Comparison of ENCODE assay signal across 1 cellular context in the genomic region with DNA sequence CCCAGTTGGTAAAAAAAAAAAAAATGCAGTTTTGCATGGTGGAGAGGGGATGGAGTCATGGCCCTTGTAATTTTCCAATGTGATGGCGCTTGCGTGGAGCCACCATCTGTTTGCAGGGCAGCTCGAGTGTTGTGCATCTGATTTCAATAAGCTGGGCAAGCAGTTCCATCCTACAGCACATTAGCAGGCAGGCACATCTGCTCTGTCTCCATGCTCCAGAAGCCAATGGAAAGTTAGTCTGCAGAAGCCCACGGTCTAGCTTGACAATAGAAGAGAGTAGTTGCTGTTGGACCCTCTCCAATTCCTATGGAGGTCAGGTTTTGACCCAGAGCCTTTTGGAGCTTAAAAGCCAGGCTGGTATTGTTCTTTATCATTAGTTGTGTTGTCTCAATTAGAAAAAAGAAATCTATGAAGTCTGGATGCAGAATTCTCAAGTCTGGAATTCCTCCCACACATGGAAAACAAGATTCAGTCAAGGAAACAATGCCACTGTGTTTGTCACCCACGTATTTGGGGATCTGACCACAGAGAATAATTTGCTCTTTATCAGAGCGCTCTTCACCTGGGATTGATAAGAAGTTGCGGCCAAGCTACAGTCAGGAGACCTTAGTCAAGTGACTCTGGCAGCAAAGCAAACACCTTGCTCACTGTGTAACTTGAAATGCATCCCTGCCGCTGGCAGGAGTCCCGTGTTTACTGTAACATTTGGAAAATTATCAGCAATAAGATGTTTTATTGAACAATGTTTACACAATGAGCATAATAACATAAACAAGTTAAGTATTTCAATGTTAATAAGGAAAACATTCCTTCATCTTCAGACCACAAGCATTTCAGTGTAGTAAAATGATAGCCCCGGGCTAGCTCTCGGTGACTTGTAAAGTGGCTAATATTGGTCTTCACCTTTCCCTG.
TF ChIP-seq lines count a peak whose summit lies in the region.

No MANE protein-coding gene starts in this region.

TF ChIP-seq in IMR-90, 13 proteins besides CTCF, POLR2A, EP300 and RAD21:
- TF ChIP-seq RFX5 (IDR thresholded peaks at IDR 0.05; ENCODE audit: low read depth, low read length) = no peak
- no peak for TF ChIP-seq FOS (IDR thresholded peaks at IDR 0.05; ENCODE audit: low read depth, low read length)
